Comparison of ENCODE assay signal across 22 cellular contexts in genomic region chr12:40525054-40525453, GRCh38.
"Had no signal": no experiment of that assay in that cellular context is flagged by ENCODE, and none has a peak within 500 bp of the region (broad histone marks: within the 10 kb centered on the region; RNA-seq: fewer than 3 reads in every experiment).

No MANE protein-coding gene starts in this region.

- H3K36me3 ChIP-seq: heart left ventricle, pancreas, right atrium auricular region, thoracic aorta, vagina had no signal

- H3K27ac ChIP-seq: heart left ventricle, pancreas, psoas muscle, right atrium auricular region, thoracic aorta, vagina, VCaP had no signal

- H3K27me3 ChIP-seq: heart left ventricle, pancreas, right atrium auricular region, vagina had no signal

- H3K9me3 ChIP-seq: heart left ventricle, pancreas, psoas muscle, right atrium auricular region, thoracic aorta, vagina had no signal

- H3K4me3 ChIP-seq: heart left ventricle, pancreas, psoas muscle, right atrium auricular region, thoracic aorta, vagina had no signal

- H3K4me1 ChIP-seq: heart left ventricle, pancreas, psoas muscle, right atrium auricular region, vagina had no signal

- DNase-seq: activated CD4-positive, alpha-beta T cell treated with anti-CD3 and anti-CD28 coated beads, Interleukin-2, amount 10 ng/mL, durations not matched to agents 24 days and 14 days; activated CD8-positive, alpha-beta memory T cell treated with anti-CD3 and anti-CD28 coated beads, Interleukin-2, amount 10 ng/mL, durations not matched to agents 7 days and 5 days; activated CD8-positive, alpha-beta T cell treated with anti-CD3 and anti-CD28 coated beads for 36 hours; activated effector memory CD4-positive, alpha-beta T cell treated with anti-CD3 and anti-CD28 coated beads, Interleukin-2, amount 50 U/mL, for 16 hours; activated naive CD4-positive, alpha-beta T cell treated with anti-CD3 and anti-CD28 coated beads, Interleukin-2, amount 50 U/mL, for 16 hours; activated naive CD8-positive, alpha-beta T cell treated with anti-CD3 and anti-CD28 coated beads, Interleukin-2, amount 50 U/mL, for 24 hours; activated T-cell treated with anti-CD3 and anti-CD28 coated beads for 4 hours; cortex of kidney; effector CD4-positive, alpha-beta T cell; heart left ventricle; islet precursor cell; left cardiac atrium; pancreas; psoas muscle; stimulated activated CD4-positive, alpha-beta T cell treated with anti-CD3 and anti-CD28 coated beads, Interleukin-4, amount 100 ng/mL, for 24 hours; stimulated activated naive CD4-positive, alpha-beta T cell treated with Interleukin-2 at 50 U/mL for 16 hours had no signal

- ATAC-seq: activated CD4-positive, CD25-positive, alpha-beta regulatory T cell treated with anti-CD3 and anti-CD28 coated beads, Interleukin-2, amount 50 U/mL, for 24 hours; activated CD8-positive, alpha-beta memory T cell treated with anti-CD3 and anti-CD28 coated beads, Interleukin-2, amount 10 ng/mL, durations not matched to agents 7 days and 5 days; activated CD8-positive, alpha-beta T cell treated with anti-CD3 and anti-CD28 coated beads for 36 hours; activated naive CD8-positive, alpha-beta T cell treated with anti-CD3 and anti-CD28 coated beads, Interleukin-2, amount 50 U/mL, for 24 hours; heart left ventricle; left cardiac atrium; natural killer cell treated with Interleukin-12 subunit alpha and Interleukin-12 subunit beta and Interleukin-15 and Interleukin-18, amount 100 ng/mL, for 72 hours; pancreas; psoas muscle had no signal
